1 cellular context compared by ENCODE assay signal in the genomic region with DNA sequence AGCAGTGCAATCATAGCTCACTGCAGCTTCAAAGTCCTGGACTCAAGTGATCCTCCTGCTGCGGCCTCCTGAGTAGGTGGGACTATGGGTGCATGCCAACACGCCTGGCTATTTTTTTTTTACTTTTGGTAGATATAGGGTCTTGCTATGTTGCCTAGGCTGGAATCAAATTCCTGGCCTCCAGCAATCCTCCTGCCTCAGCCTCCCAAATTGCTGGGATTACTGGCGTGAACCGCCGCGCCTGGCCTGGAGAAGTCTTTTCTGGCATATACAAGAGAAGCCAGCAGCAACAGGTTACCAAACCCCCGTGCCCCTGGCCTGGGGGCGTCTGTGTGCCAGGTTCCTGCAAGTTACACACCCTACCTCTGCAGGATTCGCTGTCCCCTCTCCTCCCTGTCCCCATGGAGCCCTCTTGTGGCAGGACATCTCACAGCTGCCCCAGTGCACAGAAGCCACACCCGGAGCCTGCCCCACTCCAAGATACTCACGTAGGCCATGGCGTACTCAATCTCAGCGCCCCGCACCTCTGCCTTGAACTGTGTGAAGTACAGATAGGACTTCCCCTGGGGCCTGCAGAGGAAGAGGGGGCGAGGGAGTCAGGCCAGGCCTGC.
TF ChIP-seq lines count a peak whose summit lies in the region.

No MANE protein-coding gene starts in this region.

TF ChIP-seq in K562, 482 proteins besides CTCF, POLR2A, EP300 and RAD21 (continued from another document):
- TF ChIP-seq, protein P1, sequence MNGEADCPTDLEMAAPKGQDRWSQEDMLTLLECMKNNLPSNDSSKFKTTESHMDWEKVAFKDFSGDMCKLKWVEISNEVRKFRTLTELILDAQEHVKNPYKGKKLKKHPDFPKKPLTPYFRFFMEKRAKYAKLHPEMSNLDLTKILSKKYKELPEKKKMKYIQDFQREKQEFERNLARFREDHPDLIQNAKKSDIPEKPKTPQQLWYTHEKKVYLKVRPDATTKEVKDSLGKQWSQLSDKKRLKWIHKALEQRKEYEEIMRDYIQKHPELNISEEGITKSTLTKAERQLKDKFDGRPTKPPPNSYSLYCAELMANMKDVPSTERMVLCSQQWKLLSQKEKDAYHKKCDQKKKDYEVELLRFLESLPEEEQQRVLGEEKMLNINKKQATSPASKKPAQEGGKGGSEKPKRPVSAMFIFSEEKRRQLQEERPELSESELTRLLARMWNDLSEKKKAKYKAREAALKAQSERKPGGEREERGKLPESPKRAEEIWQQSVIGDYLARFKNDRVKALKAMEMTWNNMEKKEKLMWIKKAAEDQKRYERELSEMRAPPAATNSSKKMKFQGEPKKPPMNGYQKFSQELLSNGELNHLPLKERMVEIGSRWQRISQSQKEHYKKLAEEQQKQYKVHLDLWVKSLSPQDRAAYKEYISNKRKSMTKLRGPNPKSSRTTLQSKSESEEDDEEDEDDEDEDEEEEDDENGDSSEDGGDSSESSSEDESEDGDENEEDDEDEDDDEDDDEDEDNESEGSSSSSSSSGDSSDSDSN (IDR thresholded peaks at IDR 0.05; ENCODE audit: borderline replicate concordance in 1 of 2, low read depth in 2 of 2, low read length in 2 of 2), result 0 out of 4 replicates have a peak, but pooled peaks of 1 of the 2 experiments have one; percentile 51
- TF ChIP-seq, protein P2, sequence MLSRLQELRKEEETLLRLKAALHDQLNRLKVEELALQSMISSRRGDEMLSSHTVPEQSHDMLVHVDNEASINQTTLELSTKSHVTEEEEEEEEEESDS (CRISPR knock-in tag; IDR thresholded peaks at IDR 0.05), result no peak
- TF ChIP-seq, protein P3, sequence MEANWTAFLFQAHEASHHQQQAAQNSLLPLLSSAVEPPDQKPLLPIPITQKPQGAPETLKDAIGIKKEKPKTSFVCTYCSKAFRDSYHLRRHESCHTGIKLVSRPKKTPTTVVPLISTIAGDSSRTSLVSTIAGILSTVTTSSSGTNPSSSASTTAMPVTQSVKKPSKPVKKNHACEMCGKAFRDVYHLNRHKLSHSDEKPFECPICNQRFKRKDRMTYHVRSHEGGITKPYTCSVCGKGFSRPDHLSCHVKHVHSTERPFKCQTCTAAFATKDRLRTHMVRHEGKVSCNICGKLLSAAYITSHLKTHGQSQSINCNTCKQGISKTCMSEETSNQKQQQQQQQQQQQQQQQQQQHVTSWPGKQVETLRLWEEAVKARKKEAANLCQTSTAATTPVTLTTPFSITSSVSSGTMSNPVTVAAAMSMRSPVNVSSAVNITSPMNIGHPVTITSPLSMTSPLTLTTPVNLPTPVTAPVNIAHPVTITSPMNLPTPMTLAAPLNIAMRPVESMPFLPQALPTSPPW (CRISPR knock-in tag; IDR thresholded peaks at IDR 0.05), result 0 out of 2 replicates have a peak, but pooled peaks have one; percentile 17
- TF ChIP-seq EHMT2 (IDR thresholded peaks at IDR 0.05) (no peak), RBFOX2 (IDR thresholded peaks at IDR 0.05; ENCODE audit: low read depth, low read length) (peak; percentile 40), TARDBP (IDR thresholded peaks at IDR 0.05) (0 out of 2 replicates have a peak, but pooled peaks have one; percentile 37), XRCC4 (IDR thresholded peaks at IDR 0.05; ENCODE audit: extremely low read depth, insufficient read depth, insufficient read length) (no peak), SOX6 (IDR thresholded peaks at IDR 0.05) (no peak), ZNF165 (CRISPR knock-in tag; IDR thresholded peaks at IDR 0.05; ENCODE audit: borderline replicate concordance) (no peak), KDM1A (IDR thresholded peaks at IDR 0.05) (peak; percentile 37 to 48; a peak in 3 of 4 replicates), MEIS2 (IDR thresholded peaks at IDR 0.05; ENCODE audit: partially characterized antibody) (no peak), SMARCE1 (IDR thresholded peaks at IDR 0.05) (peak; percentile 77; the same call in 1 of the 2 replicates), CREM (IDR thresholded peaks at IDR 0.05; ENCODE audit: low read depth) (peak; percentile 26; the same call in 1 of the 2 replicates), SMC3 (conservative IDR thresholded peaks at IDR 0.05; ENCODE audit: insufficient read depth, low read depth, low read length) (peak; percentile 44; the same call in 1 of the 2 replicates), HDAC1 (IDR thresholded peaks at IDR 0.05) (peak in 1 of 2 experiments; percentile 47; a peak in 1 of 4 replicates), ZBTB8A (IDR thresholded peaks at IDR 0.05; ENCODE audit: partially characterized antibody) (no peak), TAF1 (IDR thresholded peaks at IDR 0.05; ENCODE audit: control insufficient read depth, extremely low read depth, insufficient read depth, low read length, severe bottlenecking) (no peak), NR4A1 (CRISPR knock-in tag; IDR thresholded peaks at IDR 0.05) (no peak), NR4A1 (tag; IDR thresholded peaks at IDR 0.05) (no peak), ARID2 (IDR thresholded peaks at IDR 0.05) (peak; percentile 73; the same call in 1 of the 2 replicates), HMG20A (CRISPR knock-in tag; conservative IDR thresholded peaks at IDR 0.05) (no peak), ZNF121 (CRISPR knock-in tag; conservative IDR thresholded peaks at IDR 0.05) (peak; percentile 54), XRCC3 (IDR thresholded peaks at IDR 0.05) (no peak), ZNF717 (CRISPR knock-in tag; IDR thresholded peaks at IDR 0.05) (no peak)
- TF ChIP-seq, protein P4, sequence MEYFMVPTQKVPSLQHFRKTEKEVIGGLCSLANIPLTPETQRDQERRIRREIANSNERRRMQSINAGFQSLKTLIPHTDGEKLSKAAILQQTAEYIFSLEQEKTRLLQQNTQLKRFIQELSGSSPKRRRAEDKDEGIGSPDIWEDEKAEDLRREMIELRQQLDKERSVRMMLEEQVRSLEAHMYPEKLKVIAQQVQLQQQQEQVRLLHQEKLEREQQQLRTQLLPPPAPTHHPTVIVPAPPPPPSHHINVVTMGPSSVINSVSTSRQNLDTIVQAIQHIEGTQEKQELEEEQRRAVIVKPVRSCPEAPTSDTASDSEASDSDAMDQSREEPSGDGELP (CRISPR knock-in tag; IDR thresholded peaks at IDR 0.05; ENCODE audit: borderline replicate concordance), result peak; percentile 62; the same call in 1 of the 2 replicates
- TF ChIP-seq, protein P5, sequence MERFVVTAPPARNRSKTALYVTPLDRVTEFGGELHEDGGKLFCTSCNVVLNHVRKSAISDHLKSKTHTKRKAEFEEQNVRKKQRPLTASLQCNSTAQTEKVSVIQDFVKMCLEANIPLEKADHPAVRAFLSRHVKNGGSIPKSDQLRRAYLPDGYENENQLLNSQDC (CRISPR knock-in tag; IDR thresholded peaks at IDR 0.05), result no peak
- TF ChIP-seq, protein P6, sequence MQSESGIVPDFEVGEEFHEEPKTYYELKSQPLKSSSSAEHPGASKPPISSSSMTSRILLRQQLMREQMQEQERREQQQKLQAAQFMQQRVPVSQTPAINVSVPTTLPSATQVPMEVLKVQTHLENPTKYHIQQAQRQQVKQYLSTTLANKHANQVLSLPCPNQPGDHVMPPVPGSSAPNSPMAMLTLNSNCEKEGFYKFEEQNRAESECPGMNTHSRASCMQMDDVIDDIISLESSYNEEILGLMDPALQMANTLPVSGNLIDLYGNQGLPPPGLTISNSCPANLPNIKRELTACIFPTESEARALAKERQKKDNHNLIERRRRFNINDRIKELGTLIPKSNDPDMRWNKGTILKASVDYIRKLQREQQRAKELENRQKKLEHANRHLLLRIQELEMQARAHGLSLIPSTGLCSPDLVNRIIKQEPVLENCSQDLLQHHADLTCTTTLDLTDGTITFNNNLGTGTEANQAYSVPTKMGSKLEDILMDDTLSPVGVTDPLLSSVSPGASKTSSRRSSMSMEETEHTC (IDR thresholded peaks at IDR 0.05), result no peak
- TF ChIP-seq, protein P7, sequence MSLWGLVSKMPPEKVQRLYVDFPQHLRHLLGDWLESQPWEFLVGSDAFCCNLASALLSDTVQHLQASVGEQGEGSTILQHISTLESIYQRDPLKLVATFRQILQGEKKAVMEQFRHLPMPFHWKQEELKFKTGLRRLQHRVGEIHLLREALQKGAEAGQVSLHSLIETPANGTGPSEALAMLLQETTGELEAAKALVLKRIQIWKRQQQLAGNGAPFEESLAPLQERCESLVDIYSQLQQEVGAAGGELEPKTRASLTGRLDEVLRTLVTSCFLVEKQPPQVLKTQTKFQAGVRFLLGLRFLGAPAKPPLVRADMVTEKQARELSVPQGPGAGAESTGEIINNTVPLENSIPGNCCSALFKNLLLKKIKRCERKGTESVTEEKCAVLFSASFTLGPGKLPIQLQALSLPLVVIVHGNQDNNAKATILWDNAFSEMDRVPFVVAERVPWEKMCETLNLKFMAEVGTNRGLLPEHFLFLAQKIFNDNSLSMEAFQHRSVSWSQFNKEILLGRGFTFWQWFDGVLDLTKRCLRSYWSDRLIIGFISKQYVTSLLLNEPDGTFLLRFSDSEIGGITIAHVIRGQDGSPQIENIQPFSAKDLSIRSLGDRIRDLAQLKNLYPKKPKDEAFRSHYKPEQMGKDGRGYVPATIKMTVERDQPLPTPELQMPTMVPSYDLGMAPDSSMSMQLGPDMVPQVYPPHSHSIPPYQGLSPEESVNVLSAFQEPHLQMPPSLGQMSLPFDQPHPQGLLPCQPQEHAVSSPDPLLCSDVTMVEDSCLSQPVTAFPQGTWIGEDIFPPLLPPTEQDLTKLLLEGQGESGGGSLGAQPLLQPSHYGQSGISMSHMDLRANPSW (CRISPR knock-in tag; IDR thresholded peaks at IDR 0.05), result no peak
- TF ChIP-seq, protein P8, sequence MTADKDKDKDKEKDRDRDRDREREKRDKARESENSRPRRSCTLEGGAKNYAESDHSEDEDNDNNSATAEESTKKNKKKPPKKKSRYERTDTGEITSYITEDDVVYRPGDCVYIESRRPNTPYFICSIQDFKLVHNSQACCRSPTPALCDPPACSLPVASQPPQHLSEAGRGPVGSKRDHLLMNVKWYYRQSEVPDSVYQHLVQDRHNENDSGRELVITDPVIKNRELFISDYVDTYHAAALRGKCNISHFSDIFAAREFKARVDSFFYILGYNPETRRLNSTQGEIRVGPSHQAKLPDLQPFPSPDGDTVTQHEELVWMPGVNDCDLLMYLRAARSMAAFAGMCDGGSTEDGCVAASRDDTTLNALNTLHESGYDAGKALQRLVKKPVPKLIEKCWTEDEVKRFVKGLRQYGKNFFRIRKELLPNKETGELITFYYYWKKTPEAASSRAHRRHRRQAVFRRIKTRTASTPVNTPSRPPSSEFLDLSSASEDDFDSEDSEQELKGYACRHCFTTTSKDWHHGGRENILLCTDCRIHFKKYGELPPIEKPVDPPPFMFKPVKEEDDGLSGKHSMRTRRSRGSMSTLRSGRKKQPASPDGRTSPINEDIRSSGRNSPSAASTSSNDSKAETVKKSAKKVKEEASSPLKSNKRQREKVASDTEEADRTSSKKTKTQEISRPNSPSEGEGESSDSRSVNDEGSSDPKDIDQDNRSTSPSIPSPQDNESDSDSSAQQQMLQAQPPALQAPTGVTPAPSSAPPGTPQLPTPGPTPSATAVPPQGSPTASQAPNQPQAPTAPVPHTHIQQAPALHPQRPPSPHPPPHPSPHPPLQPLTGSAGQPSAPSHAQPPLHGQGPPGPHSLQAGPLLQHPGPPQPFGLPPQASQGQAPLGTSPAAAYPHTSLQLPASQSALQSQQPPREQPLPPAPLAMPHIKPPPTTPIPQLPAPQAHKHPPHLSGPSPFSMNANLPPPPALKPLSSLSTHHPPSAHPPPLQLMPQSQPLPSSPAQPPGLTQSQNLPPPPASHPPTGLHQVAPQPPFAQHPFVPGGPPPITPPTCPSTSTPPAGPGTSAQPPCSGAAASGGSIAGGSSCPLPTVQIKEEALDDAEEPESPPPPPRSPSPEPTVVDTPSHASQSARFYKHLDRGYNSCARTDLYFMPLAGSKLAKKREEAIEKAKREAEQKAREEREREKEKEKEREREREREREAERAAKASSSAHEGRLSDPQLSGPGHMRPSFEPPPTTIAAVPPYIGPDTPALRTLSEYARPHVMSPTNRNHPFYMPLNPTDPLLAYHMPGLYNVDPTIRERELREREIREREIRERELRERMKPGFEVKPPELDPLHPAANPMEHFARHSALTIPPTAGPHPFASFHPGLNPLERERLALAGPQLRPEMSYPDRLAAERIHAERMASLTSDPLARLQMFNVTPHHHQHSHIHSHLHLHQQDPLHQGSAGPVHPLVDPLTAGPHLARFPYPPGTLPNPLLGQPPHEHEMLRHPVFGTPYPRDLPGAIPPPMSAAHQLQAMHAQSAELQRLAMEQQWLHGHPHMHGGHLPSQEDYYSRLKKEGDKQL (CRISPR knock-in tag; IDR thresholded peaks at IDR 0.05; ENCODE audit: borderline replicate concordance), result no peak
TF ChIP-seq in K562: peak in this region for 22.
